Comparison of ENCODE assay signal across 18 cellular contexts in genomic region chr12:84502180-84502857, GRCh38.
DNase-seq lines count a peak whose midpoint lies in the region; ATAC-seq, FAIRE-seq and TF ChIP-seq lines count a peak whose summit lies in the region.
"Had no signal": no experiment of that assay in that cellular context is flagged by ENCODE, and none has a peak within 500 bp of the region (broad histone marks: within the 10 kb centered on the region; RNA-seq: fewer than 3 reads in every experiment).

No MANE protein-coding gene starts in this region.

- CTCF ChIA-PET in A549 (lab: Yijun Ruan, JAX) (interaction anchor here (2.8 to 3.6 kb wide), 2 partner anchors 9 to 1817 kb away, joined by 11 to 23 read pairs; partner anchors contain the start of gene TMTC2), HCT116 (lab: Charles Lee) (interaction anchor here (0.7 to 1.2 kb wide), 2 partner anchors 674 to 1817 kb away, joined by 3 read pairs; no protein-coding TSS in a partner anchor), RWPE1 (lab: Yijun Ruan, JAX) (interaction anchor here (0.6 kb wide), 2 partner anchors 98 to 313 kb away, joined by 3 to 6 read pairs; no protein-coding TSS in a partner anchor), GM10248 (lab: Yijun Ruan, JAX) (interaction anchor here (1.2 to 3.9 kb wide), 6 partner anchors 8 to 1979 kb away, joined by 3 to 27 read pairs (median 8); no protein-coding TSS in a partner anchor)

- no peak overlapping the region for H3K4me3 ChIP-seq in A549
- no peak overlapping the region for H3K4me3 ChIP-seq in HCT116 (replicated peaks in 1 of 2; ENCODE audit: low read depth in 1 of 2, low read length in 2 of 2)
- H3K4me3 ChIP-seq: HAP-1, SJSA1 had no signal

- no peak for TF ChIP-seq RAD21 in A549 (conservative IDR thresholded peaks at IDR 0.05 in 1 of 2, IDR thresholded peaks at IDR 0.05 in 1 of 2)
- TF ChIP-seq RAD21 in HCT116 (IDR thresholded peaks at IDR 0.05; ENCODE audit: low read depth), result no peak

- no peaks in the 10 kb centered on the region for H3K36me3 ChIP-seq in HCT116 (ENCODE audit: control insufficient read depth in 1 of 2, insufficient read depth in 2 of 2, low read length in 2 of 2)
- H3K36me3 ChIP-seq: HAP-1, SJSA1 had no signal

- no peak for TF ChIP-seq EP300 in A549 (IDR thresholded peaks at IDR 0.05)

- WGBS in A549 (ENCODE audit: missing lambda C conversion rate), result 59% methylated on average over 2 of the region's 2 CpGs

- no peaks in the 10 kb centered on the region for H3K79me2 ChIP-seq in HCT116 (ENCODE audit: insufficient read depth, low read length)

- H3K9ac ChIP-seq in HCT116 (ENCODE audit: low read length), result no peak overlapping the region
- H3K9ac ChIP-seq: KMS-11 had no signal

- no TSS peak for BruUV-seq in HCT116 (replicated peaks; lab: Mats Ljungman, UMichigan)

- POLR2A ChIA-PET in A549 (lab: Yijun Ruan, JAX), result no interaction called here
- POLR2A ChIA-PET in HCT116 (lab: Charles Lee), result no interaction called here
- POLR2A ChIA-PET in RWPE1 (lab: Yijun Ruan, JAX; ENCODE audit: low non-redundant PET), result no interaction called here
- POLR2A ChIA-PET in GM10248 (lab: Yijun Ruan, JAX), result no interaction called here

- RAD21 ChIA-PET in HCT116 (lab: Charles Lee; ENCODE audit: low non-redundant PET in 1 of 2, low total read pairs in 2 of 2, uncharacterized antibody in 2 of 2, unreplicated experiment in 2 of 2), result no interaction called here

- H3K4me1 ChIP-seq in A549 (no peaks in the 10 kb centered on the region), HCT116 (ENCODE audit: control insufficient read depth in 1 of 2, insufficient read depth in 2 of 2, low read length in 2 of 2) (peaks cover 0 to 15% of the 10 kb centered on the region in 2 experiments; a peak in 2 of 4 replicates), foreskin keratinocyte (peaks cover 11% of the 10 kb centered on the region)
- H3K4me1 ChIP-seq: SJSA1 had no signal

- FAIRE-seq in A549 (lab: Jason Lieb, UNC), result no peak
- FAIRE-seq: A204.1, GM12891, GM18507 had no signal

- intact Hi-C loops in HCT116 (cut with micrococcal nuclease), result loop anchor here (2.0 to 10.0 kb wide), 4 partner anchors 342 to 1975 kb away; partner anchors contain the start of gene TMTC2

- H3K27me3 ChIP-seq in HCT116 (ENCODE audit: insufficient read depth, low read length) (no peaks in the 10 kb centered on the region), foreskin keratinocyte (no peaks in the 10 kb centered on the region)
- H3K27me3 ChIP-seq: SJSA1 had no signal

- no peak for TF ChIP-seq POLR2A in A549 (IDR thresholded peaks at IDR 0.05; ENCODE audit: low read length)
- TF ChIP-seq POLR2A in HCT116 (IDR thresholded peaks at IDR 0.05; ENCODE audit: borderline replicate concordance, extremely low read depth, insufficient read depth, insufficient read length), result no peak

- H3K27ac ChIP-seq in A549, result no peak overlapping the region
- H3K27ac ChIP-seq in HCT116 (ENCODE audit: low read depth, low read length), result no peak overlapping the region
- no peak overlapping the region for H3K27ac ChIP-seq in RWPE1
- no peak overlapping the region for H3K27ac ChIP-seq in foreskin keratinocyte
- H3K27ac ChIP-seq: KMS-11, SJSA1 had no signal

- TF ChIP-seq CTCF in A549 (IDR thresholded peaks at IDR 0.05) (no peak), HCT116 (IDR thresholded peaks at IDR 0.05 in 2 of 3, conservative IDR thresholded peaks at IDR 0.05 in 1 of 3; ENCODE audit: borderline replicate concordance in 1 of 3, insufficient read depth in 1 of 3, low read depth in 2 of 3, low read length in 2 of 3) (no peak), RWPE1 (conservative IDR thresholded peaks at IDR 0.05; ENCODE audit: low read depth) (no peak), foreskin keratinocyte (conservative IDR thresholded peaks at IDR 0.05) (no peak), omental fat pad (IDR thresholded peaks at IDR 0.05) (no peak), GM10248 (IDR thresholded peaks at IDR 0.05; ENCODE audit: control extremely low read depth, extremely low read depth, low read depth, missing control alignments) (no peak)

- H4K20me1 ChIP-seq in HCT116 (ENCODE audit: insufficient read depth), result no peaks in the 10 kb centered on the region

- DNase-seq in A549 (ENCODE audit: low read depth in 1 of 2, low spot score in 1 of 2) (no peak), HCT116 (ENCODE audit: low read depth, low spot score) (no peak), RWPE1 (ENCODE audit: low spot score) (peak; percentile 68), foreskin keratinocyte (peak; percentile 73 to 87), omental fat pad (ENCODE audit: low spot score) (no peak), GM10248 (ENCODE audit: extremely low spot score) (no peak)
- DNase-seq in activated T-cell treated with anti-CD3 and anti-CD28 coated beads, Interleukin-2, amount 50 U/mL, for 48 hours, result no peak
- DNase-seq: DMS79 treated with DMSO at 0.1 percent for 48 hours; GDM1; NCI-H524 treated with DMSO at 0.1 percent for 48 hours; NK-92 treated with Interleukin-12 subunit alpha and Interleukin-12 subunit beta, amount 100 ng/mL, for 24 hours had no signal

- no peak for ATAC-seq in A549
- ATAC-seq in HCT116, result no peak; the same call in 1 of the 2 replicates
- peak; percentile 90 for ATAC-seq in foreskin keratinocyte
- ATAC-seq in omental fat pad (ENCODE audit: low FRiP score), result no peak
- no peak for ATAC-seq in GM19023 (IDR thresholded peaks at IDR 0.05; ENCODE audit: unreplicated experiment)

- H3K4me2 ChIP-seq in A549, result no peak overlapping the region
- H3K4me2 ChIP-seq in HCT116 (ENCODE audit: low read length), result no peak overlapping the region
- H3K4me2 ChIP-seq: KMS-11 had no signal

- H3K9me3 ChIP-seq in A549 (no peaks in the 10 kb centered on the region), HCT116 (ENCODE audit: control insufficient read depth in 1 of 2, insufficient read depth in 1 of 2, low read depth in 1 of 2, low read length in 2 of 2) (no peaks in the 10 kb centered on the region)
- H3K9me3 ChIP-seq: HAP-1, SJSA1 had no signal

- no peak overlapping the region for H2AFZ ChIP-seq in HCT116 (ENCODE audit: low read depth, low read length, poor library complexity, severe bottlenecking)

- no peaks in the 10 kb centered on the region for H3K9me2 ChIP-seq in HCT116 (ENCODE audit: insufficient read depth)

TF ChIP-seq in A549, 52 proteins besides CTCF, POLR2A, EP300 and RAD21:
- TF ChIP-seq NFE2L2 (conservative IDR thresholded peaks at IDR 0.05; ENCODE audit: low read length) (peak; percentile 24; the same call in 1 of the 2 replicates), ZC3H11A (IDR thresholded peaks at IDR 0.05) (no peak), HOXB13 (CRISPR knock-in tag; IDR thresholded peaks at IDR 0.05; ENCODE audit: low read depth) (no peak)

TF ChIP-seq in HCT116, 20 proteins besides CTCF, POLR2A, EP300 and RAD21:
- TF ChIP-seq CEBPB (IDR thresholded peaks at IDR 0.05; ENCODE audit: low read depth) (0 out of 2 replicates have a peak, but pooled peaks have one; percentile 25), REST (IDR thresholded peaks at IDR 0.05; ENCODE audit: low read depth) (no peak)

Comparison
In these comparisons a context has a peak if more than half of its experiments do, and no peak if none do; other contexts are left out.
1. DNase-seq: peak in RWPE1 (single experiment) and foreskin keratinocyte (2 of 2); none in A549 (0 of 2), HCT116 (single experiment), omental fat pad (single experiment), activated T-cell treated with anti-CD3 and anti-CD28 coated beads, Interleukin-2, amount 50 U/mL, for 48 hours (0 of 2) and GM10248 (single experiment).
2. Of the 6 proteins assayed by ChIP-seq in both A549 and HCT116: peak only in A549: none; only in HCT116: CEBPB; in both: none; in neither: 5.